14 cellular contexts compared by ENCODE assay signal in genomic region chr14:37584211-37585100, GRCh38. TPM values are rescaled to one million over a fixed set of nuclear protein-coding genes. Genes with fewer than 3 reads are reported as not detected.
DNase-seq lines count a peak whose midpoint lies in the region; ATAC-seq and TF ChIP-seq lines count a peak whose summit lies in the region.
"Had no signal": no experiment of that assay in that cellular context is flagged by ENCODE, and none has a peak within 500 bp of the region (broad histone marks: within the 10 kb centered on the region; RNA-seq: fewer than 3 reads in every experiment).

No MANE protein-coding gene starts in this region.

- 45% methylated on average over 4 of the region's 62 CpGs for WGBS in mammary epithelial cell (ENCODE audit: low coverage, missing lambda C conversion rate)
- WGBS in urinary bladder: 5% methylated on average over 62 of the region's 62 CpGs

- BruUV-seq in mammary epithelial cell (replicated peaks; lab: Mats Ljungman, UMichigan): no TSS peak

- H3K27ac Mint-ChIP-seq in brain: no peak overlapping the region
- no peak overlapping the region for H3K27ac Mint-ChIP-seq in activated naive CD4-positive, alpha-beta T cell treated with anti-CD3 and anti-CD28 coated beads, Interleukin-2, amount 50 U/mL, for 72 hours
- H3K27ac Mint-ChIP-seq: activated T-helper 17 cell treated with anti-CD3 and anti-CD28 coated beads, Interleukin-2, amount 50 U/mL, for 72 hours; nephron had no signal

- CTCF ChIA-PET in mammary epithelial cell (lab: Charles Lee; ENCODE audit: low non-redundant PET): no interaction called here

- H3K79me2 ChIP-seq in mammary epithelial cell (ENCODE audit: insufficient read depth, low read length): no peaks in the 10 kb centered on the region

- no peak overlapping the region for H3K4me2 ChIP-seq in mammary epithelial cell (ENCODE audit: insufficient read depth, low read depth, low read length)

- peak overlapping the region in 2 of 3 donors; percentile 35 to 61 for H3K4me3 ChIP-seq in breast epithelium
- no peak overlapping the region for H3K4me3 ChIP-seq in mammary epithelial cell (replicated peaks in 1 of 3; ENCODE audit: insufficient read depth in 1 of 3, low read depth in 2 of 3, low read length in 3 of 3)
- H3K4me3 ChIP-seq in lower lobe of right lung: peak overlapping the region; percentile 50
- no peak overlapping the region for H3K4me3 ChIP-seq in urinary bladder (ENCODE audit: low read depth, low read length)

- peaks cover 0 to 3% (median 0%) of the 10 kb centered on the region in 5 experiments for H3K9me3 Mint-ChIP-seq in brain
- H3K9me3 Mint-ChIP-seq in activated naive CD4-positive, alpha-beta T cell treated with anti-CD3 and anti-CD28 coated beads, Interleukin-2, amount 50 U/mL, for 72 hours: peaks cover 7% of the 10 kb centered on the region in 2 donors

- in situ Hi-C loops in mammary epithelial cell (cut with MboI; ENCODE audit: low sequenced_read_pairs in 2 of 2): no loop called here

- H3K36me3 Mint-ChIP-seq in brain: no peaks in the 10 kb centered on the region
- peaks cover 19 to 24% of the 10 kb centered on the region in 2 donors for H3K36me3 Mint-ChIP-seq in activated naive CD4-positive, alpha-beta T cell treated with anti-CD3 and anti-CD28 coated beads, Interleukin-2, amount 50 U/mL, for 72 hours

- ATAC-seq in lower lobe of right lung: peak; percentile 56 to 63
- ATAC-seq in GM21367 (IDR thresholded peaks at IDR 0.05; ENCODE audit: unreplicated experiment): no peak
- ATAC-seq in activated naive CD4-positive, alpha-beta T cell treated with anti-CD3 and anti-CD28 coated beads, Interleukin-2, amount 50 U/mL, for 72 hours: no peak
- ATAC-seq: activated CD4-positive, CD25-positive, alpha-beta regulatory T cell treated with anti-CD3 and anti-CD28 coated beads, Interleukin-2, amount 50 U/mL, for 24 hours; activated T-helper 17 cell treated with anti-CD3 and anti-CD28 coated beads, Interleukin-2, amount 50 U/mL, for 72 hours had no signal

- H3K27me3 ChIP-seq in breast epithelium (peaks cover 4 to 66% of the 10 kb centered on the region in 2 donors), mammary epithelial cell (ENCODE audit: insufficient read depth, low read length) (peaks cover 43% of the 10 kb centered on the region), lower lobe of right lung (ENCODE audit: low read depth) (peaks cover 70% of the 10 kb centered on the region)

- H3K9me3 ChIP-seq in breast epithelium: no peaks in the 10 kb centered on the region
- H3K9me3 ChIP-seq in mammary epithelial cell (replicated peaks; ENCODE audit: insufficient read depth, low read length): peaks cover 4% of the 10 kb centered on the region
- no peaks in the 10 kb centered on the region for H3K9me3 ChIP-seq in lower lobe of right lung

- H4K20me1 ChIP-seq in mammary epithelial cell (ENCODE audit: insufficient read depth, low read length): no peaks in the 10 kb centered on the region

- TF ChIP-seq CTCF in breast epithelium (IDR thresholded peaks at IDR 0.05) (no peak), mammary epithelial cell (conservative IDR thresholded peaks at IDR 0.05 in 1 of 2, IDR thresholded peaks at IDR 0.05 in 1 of 2; ENCODE audit: extremely low read depth in 1 of 2, insufficient read depth in 1 of 2, low read depth in 1 of 2, low read length in 2 of 2) (no peak), brain (conservative IDR thresholded peaks at IDR 0.05) (no peak), lower lobe of right lung (IDR thresholded peaks at IDR 0.05) (no peak)

- DNase-seq in breast epithelium (ENCODE audit: low spot score in 2 of 2) (peak in 1 of 2 donors; percentile 63), mammary epithelial cell (no peak), lower lobe of right lung (no peak), activated gamma-delta T cell treated with Interleukin-2 at 50 U/mL for 16 hours (no peak)
- DNase-seq in activated naive CD4-positive, alpha-beta T cell treated with anti-CD3 and anti-CD28 coated beads, Interleukin-2, amount 50 U/mL, for 72 hours (ENCODE audit: low spot score in 2 of 2): no peak
- DNase-seq: NCI-H1048; stimulated activated CD4-positive, alpha-beta T cell treated with anti-CD3 and anti-CD28 coated beads, Interleukin-4, amount 100 ng/mL, for 1 hour had no signal

- no peak overlapping the region for H2AFZ ChIP-seq in mammary epithelial cell (ENCODE audit: low read depth, low read length)

- H3K9ac ChIP-seq in mammary epithelial cell (ENCODE audit: insufficient read depth, low read length): no peak overlapping the region

- peak overlapping the region; percentile 69 to 90 for H3K27ac ChIP-seq in breast epithelium
- no peak overlapping the region for H3K27ac ChIP-seq in mammary epithelial cell (ENCODE audit: insufficient read depth, low read depth, low read length)
- H3K27ac ChIP-seq in lower lobe of right lung: peak overlapping the region; percentile 76
- peak overlapping the region; percentile 81 for H3K27ac ChIP-seq in urinary bladder (ENCODE audit: low read depth)
- H3K27ac ChIP-seq: RWPE1 had no signal

- peaks cover 0 to 8% of the 10 kb centered on the region in 2 donors for H3K4me1 ChIP-seq in breast epithelium
- H3K4me1 ChIP-seq in mammary epithelial cell (ENCODE audit: insufficient read depth, low read length): peaks cover 22% of the 10 kb centered on the region
- peaks cover 9% of the 10 kb centered on the region for H3K4me1 ChIP-seq in lower lobe of right lung
- no peaks in the 10 kb centered on the region for H3K4me1 ChIP-seq in urinary bladder (ENCODE audit: insufficient read depth)

- no peak for TF ChIP-seq POLR2A in breast epithelium (IDR thresholded peaks at IDR 0.05)

- H3K4me1 Mint-ChIP-seq in brain: peaks cover 23% of the 10 kb centered on the region
- H3K4me1 Mint-ChIP-seq: activated T-helper 17 cell treated with anti-CD3 and anti-CD28 coated beads, Interleukin-2, amount 50 U/mL, for 72 hours had no signal

- intact Hi-C loops in breast epithelium (cut with DNase I; ENCODE audit: low total_unique reads): no loop called here
- intact Hi-C loops in mammary epithelial cell (cut with micrococcal nuclease): no loop called here
- intact Hi-C loops in lower lobe of right lung (cut with DNase I): no loop called here

- dilution Hi-C loops in mammary epithelial cell (cut with HindIII; ENCODE audit: low sequenced_read_pairs): no loop called here

- H3K4me3 Mint-ChIP-seq in brain: peak overlapping the region in 4 of 5 experiments; percentile 30 to 63 (median 59)
- H3K4me3 Mint-ChIP-seq: activated T-helper 17 cell treated with anti-CD3 and anti-CD28 coated beads, Interleukin-2, amount 50 U/mL, for 72 hours had no signal

- peaks cover 100% of the 10 kb centered on the region for H3K27me3 Mint-ChIP-seq in brain

- no peaks in the 10 kb centered on the region for H3K36me3 ChIP-seq in breast epithelium
- no peaks in the 10 kb centered on the region for H3K36me3 ChIP-seq in mammary epithelial cell (ENCODE audit: insufficient read depth, low read length)
- no peaks in the 10 kb centered on the region for H3K36me3 ChIP-seq in lower lobe of right lung
- H3K36me3 ChIP-seq in urinary bladder (ENCODE audit: insufficient read depth): no peaks in the 10 kb centered on the region

RNA-seq across cellular contexts. Expression of gene FOXA1, which starts 10.6 kb away (rescaled TPM):
- total RNA-seq in breast epithelium (10 to 100 TPM in 2 of 3 donors, under 1 TPM in 1; 0.32 to 80.6 (median 74.4) TPM), mammary epithelial cell (under 1 TPM; 0.17 to 0.33 TPM), lower lobe of right lung (30.5 TPM), urinary bladder (14.1 TPM)
- polyA plus RNA-seq in mammary epithelial cell (0.09 TPM), brain (ENCODE audit: insufficient read depth, low read depth, low replicate concordance) (20.9 TPM), urinary bladder (8.8 TPM)
- not detected for polyA minus RNA-seq in mammary epithelial cell
- total RNA-seq in activated naive CD4-positive, alpha-beta T cell treated with anti-CD3 and anti-CD28 coated beads, Interleukin-2, amount 50 U/mL, for 72 hours: under 1 TPM in 1 of 2 donors, not detected in 1; 0.16 TPM

RNA-seq across cellular contexts. Expression of gene TTC6, which starts 11.0 kb away (rescaled TPM):
- total RNA-seq in breast epithelium: 10 to 100 TPM in 2 of 3 donors, not detected in 1; 74.7 to 78.6 TPM
- total RNA-seq in mammary epithelial cell: not detected
- not detected for polyA plus RNA-seq in mammary epithelial cell
- polyA minus RNA-seq in mammary epithelial cell: not detected
- polyA plus RNA-seq in brain (ENCODE audit: insufficient read depth, low read depth, low replicate concordance): 0.68 TPM
- total RNA-seq in lower lobe of right lung: 9.2 TPM
- 7.1 TPM for total RNA-seq in urinary bladder
- polyA plus RNA-seq in urinary bladder: 0.34 TPM
- total RNA-seq in activated naive CD4-positive, alpha-beta T cell treated with anti-CD3 and anti-CD28 coated beads, Interleukin-2, amount 50 U/mL, for 72 hours: not detected
- total RNA-seq: activated T-helper 17 cell treated with anti-CD3 and anti-CD28 coated beads, Interleukin-2, amount 50 U/mL, for 72 hours had no signal

Comparison
In these comparisons a context has a peak if more than half of its experiments do, and no peak if none do; other contexts are left out.
1. H3K4me3 ChIP-seq: peak in breast epithelium (2 of 3) and lower lobe of right lung (single experiment); none in mammary epithelial cell (0 of 3) and urinary bladder (single experiment).
2. ATAC-seq: peak in lower lobe of right lung (2 of 2); none in GM21367 (single experiment) and activated naive CD4-positive, alpha-beta T cell treated with anti-CD3 and anti-CD28 coated beads, Interleukin-2, amount 50 U/mL, for 72 hours (0 of 2).